ENCODE assay signal across 14 cellular contexts in the genomic region with DNA sequence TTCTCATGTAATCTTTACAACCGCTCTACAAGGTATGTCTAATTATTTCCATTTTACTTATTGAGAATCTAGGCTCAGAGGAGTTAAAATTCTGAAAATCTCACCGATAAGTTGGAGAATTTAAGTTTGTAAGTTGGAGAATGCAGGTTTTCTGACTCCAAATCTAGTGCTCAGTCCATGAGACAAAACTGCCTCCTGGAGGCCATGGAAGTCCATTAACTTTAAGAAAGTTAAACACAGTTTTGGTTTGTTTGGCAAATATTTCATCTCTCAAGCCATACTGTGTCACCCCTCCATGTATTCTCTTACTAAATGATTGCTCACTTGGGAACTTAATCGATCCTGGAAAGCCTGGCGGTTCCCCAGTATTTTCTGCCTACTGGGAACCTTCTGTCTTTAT. TPM values are rescaled to one million over a fixed set of nuclear protein-coding genes. Genes with fewer than 3 reads are reported as not detected.
DNase-seq lines count a peak whose midpoint lies in the region; ATAC-seq and TF ChIP-seq lines count a peak whose summit lies in the region.
"Had no signal": no experiment of that assay in that cellular context is flagged by ENCODE, and none has a peak within 500 bp of the region (broad histone marks: within the 10 kb centered on the region; RNA-seq: fewer than 3 reads in every experiment).

No MANE protein-coding gene starts in this region.

- no peak overlapping the region for H3K56ac ChIP-seq in H9 (ENCODE audit: insufficient read length, low read depth, low read length)

- WGBS in H9 (ENCODE audit: extremely low coverage, insufficient read length, low lambda C conversion rate) = no CpG with 5 or more reads among the region's 4 CpGs

- H3K36me3 Mint-ChIP-seq in H9 (ENCODE audit: insufficient read depth in 1 of 3, low read depth in 3 of 3) = no peaks in the 10 kb centered on the region; a peak in 1 of 7 replicates

- no peaks in the 10 kb centered on the region for H3K9me3 ChIP-seq in H9 (ENCODE audit: control insufficient read depth, low read depth, low read length)

- H3K14ac ChIP-seq in H9 (ENCODE audit: insufficient read depth, low read length) = no peak overlapping the region

- no peaks in the 10 kb centered on the region for H4K20me1 ChIP-seq in H9 (ENCODE audit: control insufficient read depth, insufficient read depth, insufficient read length)

- H3K4ac ChIP-seq in H9 (ENCODE audit: low read depth, low read length) = no peak overlapping the region

- no peak overlapping the region for H2BK120ac ChIP-seq in H9 (ENCODE audit: low read depth, low read length, poor library complexity, severe bottlenecking)

- no peak overlapping the region for H2AFZ ChIP-seq in H9 (ENCODE audit: low read length)

- no peaks in the 10 kb centered on the region for H3K4me1 ChIP-seq in H9 (ENCODE audit: insufficient read depth, low read length)

- H3K23ac ChIP-seq in H9 (ENCODE audit: insufficient read length, low read depth, low read length) = no peak overlapping the region

- DNase-seq in AG10803 (ENCODE audit: low read depth) (peak; percentile 50), H9 (no peak), amniotic epithelial cell (ENCODE audit: low read depth) (peak; percentile 22), hepatic stellate cell (ENCODE audit: low spot score) (peak; percentile 27), COLO668 (lab: John Stamatoyannopoulos, UW; ENCODE audit: unreplicated experiment) (no peak)
- DNase-seq in activated CD4-positive, alpha-beta T cell treated with anti-CD3 and anti-CD28 coated beads, Interleukin-2, amount 50 U/mL, for 4 hours = no peak
- DNase-seq: activated T-cell treated with anti-CD3 and anti-CD28 coated beads, Interleukin-2, amount 50 U/mL, for 48 hours; caudate nucleus; NCI-H1694; stimulated activated CD4-positive, alpha-beta T cell treated with anti-CD3 and anti-CD28 coated beads, Interleukin-2, amount 100 ng/mL, for 24 hours; T-helper 9 cell had no signal

- no peak overlapping the region for H3K18ac ChIP-seq in H9 (ENCODE audit: insufficient read length, low read depth, low read length)

- no peak overlapping the region for H2BK15ac ChIP-seq in H9 (ENCODE audit: low read depth, low read length)

- H3K27ac Mint-ChIP-seq in H9 = no peak overlapping the region
- H3K27ac Mint-ChIP-seq: nephron had no signal

- no peaks in the 10 kb centered on the region for H3K79me2 ChIP-seq in H9 (ENCODE audit: insufficient read depth, low read length)

- TF ChIP-seq CTCF in AG10803 (conservative IDR thresholded peaks at IDR 0.05; ENCODE audit: low read length) (peak; percentile 68), H9 (conservative IDR thresholded peaks at IDR 0.05) (peak; percentile 23; the same call in 2 of the 3 replicates)

- H3K4me3 ChIP-seq in AG10803 (ENCODE audit: low read length) = no peak overlapping the region

- H2AK5ac ChIP-seq in H9 (ENCODE audit: insufficient read length, low read length) = no peak overlapping the region

- H3K9ac ChIP-seq in H9 (ENCODE audit: extremely low read depth, insufficient read length, low read length) = no peak overlapping the region

- H2BK20ac ChIP-seq in H9 (ENCODE audit: low read depth, low read length, poor library complexity, severe bottlenecking) = no peak overlapping the region

- no peak overlapping the region for H3T11ph ChIP-seq in H9 (ENCODE audit: low read length)

- H3K27me3 ChIP-seq in H9 (ENCODE audit: insufficient read depth, low read length) = no peaks in the 10 kb centered on the region

- H2BK12ac ChIP-seq in H9 (ENCODE audit: insufficient read length, low read depth, low read length) = no peak overlapping the region

- no peak overlapping the region for H3K4me2 ChIP-seq in H9 (ENCODE audit: insufficient read depth, insufficient read length, low read length)

- no peak overlapping the region for H3K27ac ChIP-seq in H9 (ENCODE audit: insufficient read length, low read depth, low read length)

- H3K27me3 Mint-ChIP-seq in H9 (ENCODE audit: low read depth) = no peaks in the 10 kb centered on the region

- ATAC-seq in HG02798 (IDR thresholded peaks at IDR 0.05; ENCODE audit: poor library complexity, unreplicated experiment) = no peak
- ATAC-seq in HG02870 (IDR thresholded peaks at IDR 0.05; ENCODE audit: unreplicated experiment) = no peak

- H4K91ac ChIP-seq in H9 (ENCODE audit: insufficient read length, low read depth, low read length) = no peak overlapping the region

- peaks cover 5 to 6% of the 10 kb centered on the region in 2 experiments; a peak in 1 of 4 replicates for H3K4me1 Mint-ChIP-seq in H9
- H3K4me1 Mint-ChIP-seq: nephron had no signal

- no peak overlapping the region for H2BK5ac ChIP-seq in H9 (ENCODE audit: insufficient read length, low read length)

- H3K4me3 Mint-ChIP-seq in H9 = no peak overlapping the region
- H3K4me3 Mint-ChIP-seq: nephron had no signal

- H3K9me3 Mint-ChIP-seq in H9 = no peaks in the 10 kb centered on the region
- H3K9me3 Mint-ChIP-seq: nephron had no signal

- H3K23me2 ChIP-seq in H9 (ENCODE audit: insufficient read length, low read depth, low read length, poor library complexity, severe bottlenecking) = peaks cover under 1% of the 10 kb centered on the region

- no peak overlapping the region for H4K5ac ChIP-seq in H9 (ENCODE audit: insufficient read length, low read depth, low read length)

- H4K8ac ChIP-seq in H9 (replicated peaks; ENCODE audit: insufficient read length, low read depth, low read length) = no peak overlapping the region

- H3K79me1 ChIP-seq in H9 (ENCODE audit: insufficient read depth, low read depth, low read length, poor library complexity, severe bottlenecking) = no peaks in the 10 kb centered on the region

RNA-seq across cellular contexts. Expression of gene INIP, which starts 52.6 kb away (rescaled TPM):
- 22.6 and 24.5 TPM in 2 replicates for total RNA-seq in H9 (2021)

Comparison
In these comparisons a context has a peak if more than half of its experiments do, and no peak if none do; other contexts are left out.
1. DNase-seq: peak in AG10803 (single experiment), amniotic epithelial cell (single experiment) and hepatic stellate cell (single experiment); none in H9 (single experiment), COLO668 (single experiment) and activated CD4-positive, alpha-beta T cell treated with anti-CD3 and anti-CD28 coated beads, Interleukin-2, amount 50 U/mL, for 4 hours (0 of 2).